32 cellular contexts compared by ENCODE assay signal in genomic region chr5:75552764-75553163, GRCh38. TPM values are rescaled to one million over a fixed set of nuclear protein-coding genes. Genes with fewer than 3 reads are reported as not detected.
"Had no signal": no experiment of that assay in that cellular context is flagged by ENCODE, and none has a peak within 500 bp of the region (broad histone marks: within the 10 kb centered on the region; RNA-seq: fewer than 3 reads in every experiment).

No MANE protein-coding gene starts in this region.

- ATAC-seq: activated CD4-positive, CD25-positive, alpha-beta regulatory T cell treated with anti-CD3 and anti-CD28 coated beads, Interleukin-2, amount 50 U/mL, for 24 hours; activated CD8-positive, alpha-beta memory T cell treated with anti-CD3 and anti-CD28 coated beads, Interleukin-2, amount 10 ng/mL, durations not matched to agents 7 days and 5 days; activated CD8-positive, alpha-beta T cell treated with anti-CD3 and anti-CD28 coated beads, Interleukin-2, amount 10 ng/mL, durations not matched to agents 7 days and 5 days; activated T-helper 17 cell treated with anti-CD3 and anti-CD28 coated beads, Interleukin-2, amount 50 U/mL, for 72 hours; body of pancreas; esophagus mucosa; T-helper 17 cell had no signal

- H3K27ac ChIP-seq: body of pancreas, cardiac muscle cell, coronary artery, dorsolateral prefrontal cortex, WERI-Rb-1 had no signal

- H3K9me3 ChIP-seq: body of pancreas had no signal

- DNase-seq: activated B cell treated with CpG ODN at 0.5 μM for 24 hours; activated CD4-positive, alpha-beta T cell treated with anti-CD3 and anti-CD28 coated beads for 48 hours; activated CD4-positive, alpha-beta T cell treated with anti-CD3 and anti-CD28 coated beads, Interleukin-2, amount 50 U/mL, for 1 hour; activated CD4-positive, alpha-beta T cell treated with anti-CD3 and anti-CD28 coated beads, Interleukin-2, amount 50 U/mL, for 48 hours; activated CD8-positive, alpha-beta memory T cell treated with anti-CD3 and anti-CD28 coated beads, Interleukin-2, amount 10 ng/mL, durations not matched to agents 7 days and 5 days; activated CD8-positive, alpha-beta memory T cell treated with anti-CD3 and anti-CD28 coated beads, Interleukin-2, amount 50 U/mL, for 4 hours; activated CD8-positive, alpha-beta T cell treated with anti-CD3 and anti-CD28 coated beads, Interleukin-2, amount 10 ng/mL, durations not matched to agents 7 days and 5 days; activated effector memory CD4-positive, alpha-beta T cell treated with Interleukin-2 at 50 U/mL for 16 hours; activated gamma-delta T cell treated with Interleukin-2 at 50 U/mL for 16 hours; activated naive CD4-positive, alpha-beta T cell treated with anti-CD3 and anti-CD28 coated beads, Interleukin-2, amount 50 U/mL, for 16 hours; activated naive CD4-positive, alpha-beta T cell treated with Interleukin-2 at 50 U/mL for 16 hours; activated T-cell treated with anti-CD3 and anti-CD28 coated beads, Interleukin-2, amount 50 U/mL, for 24 hours; amygdala; aorta; body of pancreas; central memory CD4-positive, alpha-beta T cell; cerebellar nuclear complex; dorsolateral prefrontal cortex; effector memory CD4-positive, alpha-beta T cell; endodermal cell; foreskin fibroblast; head of caudate nucleus; T-helper 1 cell; T-helper 17 cell; T1000; WERI-Rb-1 had no signal

- FAIRE-seq: frontal cortex had no signal

- H3K27me3 ChIP-seq: body of pancreas, cardiac muscle cell, dorsolateral prefrontal cortex had no signal

- H3K4me1 ChIP-seq: body of pancreas had no signal

- H3K4me3 ChIP-seq: body of pancreas, cardiac muscle cell, coronary artery, dorsolateral prefrontal cortex had no signal

RNA-seq across cellular contexts. Expression of gene ANKDD1B, which starts 58.5 kb away (rescaled TPM):
- total RNA-seq: activated CD8-positive, alpha-beta memory T cell treated with anti-CD3 and anti-CD28 coated beads, Interleukin-2, amount 10 ng/mL, durations not matched to agents 7 days and 5 days had no signal
- polyA plus RNA-seq: cardiac muscle cell had no signal
